Comparison of ENCODE assay signal across 8 cellular contexts in the genomic region with DNA sequence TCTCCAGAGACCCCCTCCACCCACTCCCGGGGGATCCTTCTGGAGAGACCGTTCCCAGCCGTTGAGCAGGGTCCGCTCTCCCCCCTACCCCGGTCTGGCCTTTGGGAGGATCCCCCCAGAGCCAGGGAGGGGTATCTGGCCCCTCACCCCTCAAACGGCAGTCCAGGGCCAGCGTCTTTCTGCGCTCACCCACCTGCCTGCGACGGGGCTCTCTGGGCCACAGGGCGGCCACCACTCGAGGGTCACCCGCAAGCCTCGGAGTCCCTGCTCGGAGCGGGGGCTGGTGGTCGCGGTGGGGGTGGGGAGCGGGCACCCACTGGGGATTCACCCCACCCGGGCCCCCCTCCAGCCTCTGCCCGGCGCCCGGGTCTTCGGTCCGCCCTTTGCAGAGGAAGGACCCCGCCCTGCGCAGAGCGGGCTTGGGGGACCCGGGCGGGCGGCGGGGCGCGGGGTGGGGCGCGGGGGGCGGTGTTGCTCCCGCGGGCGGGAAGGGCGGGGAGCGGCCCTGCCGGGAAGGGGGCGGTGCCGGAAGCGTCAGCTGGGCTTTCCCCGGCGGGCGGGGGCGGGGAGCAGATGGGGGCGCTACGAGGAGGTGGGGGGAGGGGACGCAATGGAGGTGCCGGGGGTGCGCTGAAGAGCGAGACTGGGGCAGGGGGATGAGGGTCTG. TPM values are rescaled to one million over a fixed set of nuclear protein-coding genes. Genes with fewer than 3 reads are reported as not detected.
DNase-seq lines count a peak whose midpoint lies in the region; ATAC-seq and TF ChIP-seq lines count a peak whose summit lies in the region.

No MANE protein-coding gene starts in this region.

- H3K27me3 ChIP-seq in neuronal stem cell (ENCODE audit: control insufficient read depth in 3 of 3, insufficient read depth in 3 of 3, low read depth in 1 of 3, low read length in 3 of 3), result peaks cover 0 to 14% (median 5%) of the 10 kb centered on the region in 3 experiments
- no peaks in the 10 kb centered on the region for H3K27me3 ChIP-seq in testis

- no peaks in the 10 kb centered on the region for H3K9me3 ChIP-seq in neuronal stem cell (replicated peaks in 1 of 2; ENCODE audit: control insufficient read depth in 2 of 2, insufficient read depth in 1 of 2, low read depth in 1 of 2, low read length in 2 of 2)
- H3K9me3 ChIP-seq in testis, result no peaks in the 10 kb centered on the region

- H3K14ac ChIP-seq in neuronal stem cell (ENCODE audit: low read length), result peak overlapping the region; percentile 89

- no peaks in the 10 kb centered on the region for H3K27me3 Mint-ChIP-seq in activated T-cell treated with anti-CD3 and anti-CD28 coated beads, Interleukin-2, amount 50 U/mL, for 24 hours

- peak overlapping the region; percentile 82 for H2BK5ac ChIP-seq in neuronal stem cell (ENCODE audit: low read length)

- H3K36me3 Mint-ChIP-seq in activated T-cell treated with anti-CD3 and anti-CD28 coated beads, Interleukin-2, amount 50 U/mL, for 24 hours (ENCODE audit: low read depth), result peaks cover 3% of the 10 kb centered on the region

- H3K4ac ChIP-seq in neuronal stem cell (ENCODE audit: low read length), result peak overlapping the region; percentile 53

- H2AK5ac ChIP-seq in neuronal stem cell (ENCODE audit: low read depth, low read length), result peak overlapping the region; percentile 68

- peaks cover 5 to 17% of the 10 kb centered on the region in 2 donors for H3K4me1 ChIP-seq in neuronal stem cell (ENCODE audit: control insufficient read depth in 2 of 2, insufficient read depth in 1 of 2, low read depth in 1 of 2, low read length in 2 of 2)
- H3K4me1 ChIP-seq in testis, result peaks cover 47% of the 10 kb centered on the region

- intact Hi-C loops in testis (cut with DNase I; ENCODE audit: low total_unique reads), result no loop called here

- POLR2A ChIA-PET in HEK293T (lab: Yijun Ruan, JAX), result no interaction called here

- CTCF ChIA-PET in HEK293T (lab: Yijun Ruan, JAX), result no interaction called here

- no peaks in the 10 kb centered on the region for H3K9me3 Mint-ChIP-seq in activated T-cell treated with anti-CD3 and anti-CD28 coated beads, Interleukin-2, amount 50 U/mL, for 24 hours

- peak overlapping the region; percentile 59 for H2AFZ ChIP-seq in neuronal stem cell (ENCODE audit: low read length)

- WGBS in neuronal stem cell (ENCODE audit: extremely low coverage in 2 of 2, insufficient read length in 2 of 2, insufficient replicate concordance in 1 of 2), 2 donors, result no CpG with 5 or more reads among the region's 56 CpGs
- WGBS in testis, 2 donors, result 18% methylated on average over 21 of the region's 56 CpGs; no CpG with 5 or more reads in 1 of the 2 donors

- ATAC-seq in GM18517 (IDR thresholded peaks at IDR 0.05; ENCODE audit: unreplicated experiment), result no peak

- H3K4me3 ChIP-seq in GM08714 (ENCODE audit: low read length) (peak overlapping the region; percentile 51), fibroblast of pulmonary artery (replicated peaks; ENCODE audit: low read depth, low read length) (peak overlapping the region; percentile 39), neuronal stem cell (ENCODE audit: low read length in 2 of 2) (no peak overlapping the region), testis (peak overlapping the region; percentile 32 to 52)

- H3K9ac ChIP-seq in neuronal stem cell (ENCODE audit: low read depth, low read length, poor library complexity), result peak overlapping the region; percentile 81

- peak overlapping the region; percentile 73 for H3K27ac Mint-ChIP-seq in activated T-cell treated with anti-CD3 and anti-CD28 coated beads, Interleukin-2, amount 50 U/mL, for 24 hours

- no peak overlapping the region for H4K8ac ChIP-seq in neuronal stem cell (ENCODE audit: low read depth, low read length)

- H3K36me3 ChIP-seq in neuronal stem cell (replicated peaks in 1 of 2; ENCODE audit: control insufficient read depth in 2 of 2, insufficient read depth in 2 of 2, low read length in 2 of 2), result no peaks in the 10 kb centered on the region
- H3K36me3 ChIP-seq in testis (ENCODE audit: low read depth, missing control alignments), result no peaks in the 10 kb centered on the region

- peak overlapping the region; percentile 61 for H2BK120ac ChIP-seq in neuronal stem cell (ENCODE audit: low read depth, low read length)

- no peaks in the 10 kb centered on the region for H3K79me1 ChIP-seq in neuronal stem cell (ENCODE audit: low read depth, low read length)

- TF ChIP-seq CTCF in fibroblast of pulmonary artery (IDR thresholded peaks at IDR 0.05; ENCODE audit: low read length, missing control alignments) (no peak), testis (IDR thresholded peaks at IDR 0.05) (no peak)

- H2BK15ac ChIP-seq in neuronal stem cell (ENCODE audit: low read length), result peak overlapping the region; percentile 94

- H3K4me1 Mint-ChIP-seq in activated T-cell treated with anti-CD3 and anti-CD28 coated beads, Interleukin-2, amount 50 U/mL, for 24 hours (ENCODE audit: low read depth), result peaks cover 53% of the 10 kb centered on the region

- H3K4me2 ChIP-seq in neuronal stem cell (ENCODE audit: insufficient read depth, low read length, poor library complexity, severe bottlenecking), result peak overlapping the region; percentile 25

- H3K27ac ChIP-seq in neuronal stem cell (replicated peaks; ENCODE audit: low read length) (no peak overlapping the region), testis (peak overlapping the region; percentile 95)

- H2BK12ac ChIP-seq in neuronal stem cell (ENCODE audit: low read length), result no peak overlapping the region

- DNase-seq in NCI-H82 treated with DMSO at 0.1 percent for 48 hours (lab: John Stamatoyannopoulos, UW; ENCODE audit: unreplicated experiment), result peak; percentile 5
- peak; percentile 93 for DNase-seq in activated T-cell treated with anti-CD3 and anti-CD28 coated beads, Interleukin-2, amount 50 U/mL, for 24 hours
- DNase-seq in fibroblast of pulmonary artery (ENCODE audit: low read depth), result peak; percentile 62
- DNase-seq in neuronal stem cell (ENCODE audit: low spot score), result no peak
- DNase-seq in testis, result peak; percentile 77
- no peak for DNase-seq in HEK293T (ENCODE audit: extremely low spot score)

- H3K18ac ChIP-seq in neuronal stem cell (ENCODE audit: low read length), result peak overlapping the region; percentile 95

- no peak overlapping the region for H4K91ac ChIP-seq in neuronal stem cell (ENCODE audit: low read depth, low read length, poor library complexity)

- peak overlapping the region; percentile 55 for H3K23ac ChIP-seq in neuronal stem cell (ENCODE audit: low read depth, low read length, poor library complexity)

- peak overlapping the region; percentile 76 for H3K4me3 Mint-ChIP-seq in activated T-cell treated with anti-CD3 and anti-CD28 coated beads, Interleukin-2, amount 50 U/mL, for 24 hours

- TF ChIP-seq POLR2A in testis (IDR thresholded peaks at IDR 0.05), result no peak

TF ChIP-seq in HEK293T, 16 proteins besides CTCF, POLR2A, EP300 and RAD21:
- TF ChIP-seq, protein P1, sequence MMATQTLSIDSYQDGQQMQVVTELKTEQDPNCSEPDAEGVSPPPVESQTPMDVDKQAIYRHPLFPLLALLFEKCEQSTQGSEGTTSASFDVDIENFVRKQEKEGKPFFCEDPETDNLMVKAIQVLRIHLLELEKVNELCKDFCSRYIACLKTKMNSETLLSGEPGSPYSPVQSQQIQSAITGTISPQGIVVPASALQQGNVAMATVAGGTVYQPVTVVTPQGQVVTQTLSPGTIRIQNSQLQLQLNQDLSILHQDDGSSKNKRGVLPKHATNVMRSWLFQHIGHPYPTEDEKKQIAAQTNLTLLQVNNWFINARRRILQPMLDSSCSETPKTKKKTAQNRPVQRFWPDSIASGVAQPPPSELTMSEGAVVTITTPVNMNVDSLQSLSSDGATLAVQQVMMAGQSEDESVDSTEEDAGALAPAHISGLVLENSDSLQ (IDR thresholded peaks at IDR 0.05), result no peak

RNA-seq across cellular contexts. Expression of a gene that starts 16.6 kb away (rescaled TPM):
- 12.6 TPM for polyA plus RNA-seq in neuronal stem cell (2013, experiment 1 of 2)
- 12.2 TPM for polyA plus RNA-seq in neuronal stem cell (2013, experiment 2 of 2)
- 10 to 100 TPM; 57.9 to 64.2 TPM for total RNA-seq in testis
- 58.3 TPM for polyA plus RNA-seq in testis (ENCODE audit: insufficient read depth, low read depth, low replicate concordance)

RNA-seq across cellular contexts. Expression of a gene that starts 16.8 kb away (rescaled TPM):
- 9.3 TPM for polyA plus RNA-seq in neuronal stem cell (2013, experiment 1 of 2)
- 9.1 TPM for polyA plus RNA-seq in neuronal stem cell (2013, experiment 2 of 2)
- 10 to 100 TPM; 11.9 to 18.3 TPM for total RNA-seq in testis
- polyA plus RNA-seq in testis (ENCODE audit: insufficient read depth, low read depth, low replicate concordance), result 10.6 TPM

RNA-seq across cellular contexts. Expression of a gene that starts 25.5 kb away (rescaled TPM):
- polyA plus RNA-seq in neuronal stem cell (2013, experiment 1 of 2), result 38.0 TPM
- polyA plus RNA-seq in neuronal stem cell (2013, experiment 2 of 2), result 37.0 TPM
- total RNA-seq in testis, result 10 to 100 TPM; 68.2 to 89.9 TPM
- polyA plus RNA-seq in testis (ENCODE audit: insufficient read depth, low read depth, low replicate concordance), result 50.8 TPM

Comparison
In these comparisons a context has a peak if more than half of its experiments do, and no peak if none do; other contexts are left out.
1. H3K4me3 ChIP-seq: peak in GM08714 (single experiment), fibroblast of pulmonary artery (single experiment) and testis (2 of 2); none in neuronal stem cell (0 of 2).
2. DNase-seq: peak in NCI-H82 treated with DMSO at 0.1 percent for 48 hours (single experiment), activated T-cell treated with anti-CD3 and anti-CD28 coated beads, Interleukin-2, amount 50 U/mL, for 24 hours (single experiment), fibroblast of pulmonary artery (single experiment) and testis (single experiment); none in neuronal stem cell (single experiment) and HEK293T (single experiment).